In the genomic region with DNA sequence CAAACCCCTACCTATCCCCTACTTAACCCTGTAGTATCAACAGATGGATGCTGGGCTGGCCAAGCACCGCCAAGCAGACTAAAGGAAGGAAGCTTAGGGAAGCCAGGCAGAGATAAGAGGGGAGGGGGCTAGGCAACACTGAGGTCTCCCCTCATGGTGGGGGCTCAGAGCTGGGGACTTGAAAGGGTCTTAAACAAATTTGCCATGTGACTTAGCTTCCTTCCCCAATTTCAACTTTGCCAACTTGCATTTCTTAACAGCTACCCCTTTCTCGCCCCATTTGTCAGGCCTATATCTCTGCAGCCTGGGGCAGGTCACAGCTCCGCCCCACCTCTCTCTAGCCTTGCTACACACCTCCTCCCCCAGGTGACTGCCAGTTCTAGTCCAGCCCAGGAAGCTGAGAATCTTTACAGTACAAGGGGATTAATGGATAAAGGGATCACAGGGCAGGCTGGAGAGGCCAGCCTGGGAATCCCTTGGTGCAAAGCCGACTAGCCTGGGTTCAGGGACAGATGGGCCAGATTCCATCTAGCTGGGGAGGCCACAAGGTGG, we compare ENCODE assay signal across 8 cellular contexts. TPM values are rescaled to one million over a fixed set of nuclear protein-coding genes. Genes with fewer than 3 reads are reported as not detected.
DNase-seq lines count a peak whose midpoint lies in the region; ATAC-seq, FAIRE-seq and TF ChIP-seq lines count a peak whose summit lies in the region.

No MANE protein-coding gene starts in this region.

- H3K4me3 Mint-ChIP-seq in T-helper 17 cell, result peak overlapping the region; percentile 96

- TF ChIP-seq CTCF in ascending aorta (IDR thresholded peaks at IDR 0.05), result no peak

- H3K27ac Mint-ChIP-seq in T-helper 17 cell, result peak overlapping the region; percentile 97

- no peak for FAIRE-seq in urothelium cell line (lab: Jason Lieb, UNC)

- ATAC-seq in T-helper 17 cell (no peak), GM21526 (IDR thresholded peaks at IDR 0.05; ENCODE audit: low FRiP score, unreplicated experiment) (no peak)

- DNase-seq in activated naive CD4-positive, alpha-beta T cell treated with Interleukin-2 at 50 U/mL for 16 hours, result peak; percentile 40
- no peak for DNase-seq in activated naive CD4-positive, alpha-beta T cell (lab: John Stamatoyannopoulos, UW)
- DNase-seq in T-helper 17 cell (no peak), epithelial cell of prostate (ENCODE audit: low read depth, low spot score) (no peak), ascending aorta (ENCODE audit: low spot score in 2 of 2) (no peak), urothelium cell line (ENCODE audit: low spot score) (no peak)

- no peaks in the 10 kb centered on the region for H3K36me3 ChIP-seq in ascending aorta

- H3K4me3 ChIP-seq in ascending aorta, result no peak overlapping the region

- peaks cover 66% of the 10 kb centered on the region for H3K4me1 Mint-ChIP-seq in T-helper 17 cell

- peaks cover 6 to 7% of the 10 kb centered on the region in 2 donors for H3K4me1 ChIP-seq in ascending aorta

- intact Hi-C loops in ascending aorta (cut with DNase I), result no loop called here

- H3K27me3 Mint-ChIP-seq in T-helper 17 cell, result no peaks in the 10 kb centered on the region

- H3K36me3 Mint-ChIP-seq in T-helper 17 cell (ENCODE audit: low read depth), result peaks cover 2% of the 10 kb centered on the region

- H3K9me3 ChIP-seq in T-helper 17 cell (ENCODE audit: control insufficient read depth, low read length, poor library complexity, severe bottlenecking) (no peaks in the 10 kb centered on the region), ascending aorta (no peaks in the 10 kb centered on the region)

- H3K27ac ChIP-seq in epithelial cell of prostate, result peak overlapping the region; percentile 83
- H3K27ac ChIP-seq in temporal lobe (ENCODE audit: low read depth, low read length), result peak overlapping the region; percentile 36
- no peak overlapping the region for H3K27ac ChIP-seq in ascending aorta

- H3K27me3 ChIP-seq in ascending aorta, result no peaks in the 10 kb centered on the region

RNA-seq across cellular contexts. Expression of a gene that starts 3.4 kb away (rescaled TPM):
- total RNA-seq in T-helper 17 cell (10 to 100 TPM; 78.4 to 87.7 TPM), temporal lobe (178 TPM), ascending aorta (10.2 TPM)

Comparison
In these comparisons a context has a peak if more than half of its experiments do, and no peak if none do; other contexts are left out.
1. H3K27ac ChIP-seq: peak in epithelial cell of prostate (single experiment) and temporal lobe (single experiment); none in ascending aorta (0 of 2).